Comparison of ENCODE assay signal across 11 cellular contexts in genomic region chr6:155628315-155628714, GRCh38.
DNase-seq lines count a peak whose midpoint lies in the region; ATAC-seq and TF ChIP-seq lines count a peak whose summit lies in the region.
"Had no signal": no experiment of that assay in that cellular context is flagged by ENCODE, and none has a peak within 500 bp of the region (broad histone marks: within the 10 kb centered on the region; RNA-seq: fewer than 3 reads in every experiment).

No MANE protein-coding gene starts in this region.

- BruUV-seq in OCI-LY7 (replicated peaks; lab: Mats Ljungman, UMichigan), result no TSS peak

- no peaks in the 10 kb centered on the region for H3K79me1 ChIP-seq in mesenchymal stem cell (replicated peaks; ENCODE audit: low read length, poor library complexity, severe bottlenecking)

- no peaks in the 10 kb centered on the region for H3K4me1 ChIP-seq in OCI-LY7 (ENCODE audit: insufficient read depth, low read length, poor library complexity, severe bottlenecking)
- no peaks in the 10 kb centered on the region for H3K4me1 ChIP-seq in mesenchymal stem cell (ENCODE audit: control insufficient read depth, insufficient read depth, low read depth, low read length)
- H3K4me1 ChIP-seq in aorta (ENCODE audit: control insufficient read depth in 1 of 2, insufficient read depth in 2 of 2, low read length in 2 of 2), result no peaks in the 10 kb centered on the region
- H3K4me1 ChIP-seq: gastroesophageal sphincter had no signal

- no peak overlapping the region for H4K8ac ChIP-seq in mesenchymal stem cell (ENCODE audit: low read length)

- no peak overlapping the region for H3K4me2 ChIP-seq in OCI-LY7 (ENCODE audit: low read length)
- H3K4me2 ChIP-seq in mesenchymal stem cell (ENCODE audit: low read length, poor library complexity, severe bottlenecking), result no peak overlapping the region

- H4K91ac ChIP-seq in mesenchymal stem cell (ENCODE audit: low read length), result no peak overlapping the region

- H3K18ac ChIP-seq in mesenchymal stem cell (ENCODE audit: low read depth in 1 of 2, low read length in 2 of 2), result no peak overlapping the region

- H3K9ac ChIP-seq in mesenchymal stem cell (ENCODE audit: low read length), result no peak overlapping the region

- H3K4me3 ChIP-seq in OCI-LY7 (ENCODE audit: low read depth, low read length, poor library complexity, severe bottlenecking) (no peak overlapping the region), mesenchymal stem cell (ENCODE audit: insufficient read depth in 1 of 2, low read depth in 1 of 2, low read length in 2 of 2) (no peak overlapping the region), H7 (ENCODE audit: insufficient read depth, low read depth, low read length) (no peak overlapping the region), aorta (ENCODE audit: low read length in 2 of 2) (no peak overlapping the region)
- H3K4me3 ChIP-seq: cardiac muscle cell, gastroesophageal sphincter had no signal

- H4K20me1 ChIP-seq in OCI-LY7 (ENCODE audit: insufficient read depth, low read length), result no peaks in the 10 kb centered on the region

- WGBS in mesenchymal stem cell, result 93% methylated on average over 7 of the region's 7 CpGs
- 82 to 84% methylated on average over 7 of the region's 7 CpGs for WGBS in aorta, 2 donors

- H2BK5ac ChIP-seq in mesenchymal stem cell (ENCODE audit: low read depth, low read length, poor library complexity, severe bottlenecking), result no peak overlapping the region

- no peak for TF ChIP-seq CTCF in OCI-LY7 (conservative IDR thresholded peaks at IDR 0.05; ENCODE audit: low read length)

- H3K14ac ChIP-seq in mesenchymal stem cell (ENCODE audit: low read length in 2 of 2), result no peak overlapping the region

- H2AK5ac ChIP-seq in mesenchymal stem cell (ENCODE audit: low read length, severe bottlenecking), result no peak overlapping the region

- H3K9me3 ChIP-seq in OCI-LY7 (ENCODE audit: low read length) (no peaks in the 10 kb centered on the region), mesenchymal stem cell (ENCODE audit: control insufficient read depth, low read length) (peaks cover 4% of the 10 kb centered on the region), aorta (ENCODE audit: control insufficient read depth, low read length) (no peaks in the 10 kb centered on the region)
- H3K9me3 ChIP-seq: gastroesophageal sphincter had no signal

- no peak overlapping the region for H3K4ac ChIP-seq in mesenchymal stem cell (ENCODE audit: low read depth in 1 of 2, low read length in 2 of 2)

- H3K36me3 ChIP-seq in OCI-LY7 (ENCODE audit: insufficient read depth, low read length) (no peaks in the 10 kb centered on the region), mesenchymal stem cell (ENCODE audit: control insufficient read depth in 1 of 2, insufficient read depth in 2 of 2, low read depth in 1 of 2, low read length in 2 of 2) (no peaks in the 10 kb centered on the region), H7 (replicated peaks; ENCODE audit: control insufficient read depth, insufficient read depth, low read length) (no peaks in the 10 kb centered on the region), aorta (ENCODE audit: control insufficient read depth in 1 of 2, insufficient read depth in 2 of 2, low read length in 1 of 2) (no peaks in the 10 kb centered on the region)
- H3K36me3 ChIP-seq: cardiac muscle cell, gastroesophageal sphincter had no signal

- no peak overlapping the region for H2BK120ac ChIP-seq in mesenchymal stem cell (ENCODE audit: low read depth, low read length)

- CTCF ChIA-PET in OCI-LY7 (lab: Charles Lee; ENCODE audit: unreplicated experiment), result interaction anchor here (0.7 kb wide), 1 partner anchor 878 kb away, joined by 7 read pairs; no protein-coding TSS in a partner anchor

- peak; percentile 5 for DNase-seq in OCI-LY7 (ENCODE audit: low spot score)
- peak; percentile 50 for DNase-seq in stimulated activated CD4-positive, alpha-beta T cell treated with anti-CD3 and anti-CD28 coated beads, Interleukin-4, amount 100 ng/mL, for 24 hours
- no peak for DNase-seq in mesenchymal stem cell
- no peak for DNase-seq in H7
- no peak for DNase-seq in GM03348 (ENCODE audit: low spot score)
- no peak for DNase-seq in aorta
- DNase-seq: NCI-H2081 had no signal

- no peak overlapping the region for H2BK15ac ChIP-seq in mesenchymal stem cell (ENCODE audit: low read depth, poor library complexity, severe bottlenecking)

- H3K27ac ChIP-seq in OCI-LY7 (ENCODE audit: low read depth, low read length, poor library complexity, severe bottlenecking) (no peak overlapping the region), mesenchymal stem cell (ENCODE audit: low read length, poor library complexity, severe bottlenecking) (no peak overlapping the region), aorta (ENCODE audit: low read depth in 1 of 2, low read length in 2 of 2) (no peak overlapping the region)
- H3K27ac ChIP-seq: cardiac muscle cell, gastroesophageal sphincter had no signal

- H3K9me2 ChIP-seq in OCI-LY7 (ENCODE audit: insufficient read depth, low read length), result no peaks in the 10 kb centered on the region

- H2BK12ac ChIP-seq in mesenchymal stem cell (ENCODE audit: low read length in 2 of 2), result no peak overlapping the region

- H3K27me3 ChIP-seq in mesenchymal stem cell (ENCODE audit: control insufficient read depth in 1 of 2, insufficient read depth in 1 of 2, low read length in 2 of 2) (no peaks in the 10 kb centered on the region), H7 (ENCODE audit: control insufficient read depth, insufficient read depth, low read length) (no peaks in the 10 kb centered on the region), aorta (ENCODE audit: control insufficient read depth in 1 of 2, insufficient read depth in 2 of 2, low read length in 1 of 2) (no peaks in the 10 kb centered on the region)
- H3K27me3 ChIP-seq: cardiac muscle cell, gastroesophageal sphincter had no signal

- H3K79me2 ChIP-seq in OCI-LY7 (ENCODE audit: insufficient read depth, low read depth, low read length), result no peaks in the 10 kb centered on the region

- POLR2A ChIA-PET in OCI-LY7 (lab: Charles Lee), result interaction anchor here (0.7 to 1.2 kb wide), 2 partner anchors 21 to 259 kb away, joined by 3 to 4 read pairs; no protein-coding TSS in a partner anchor

- ATAC-seq in GM18870 (IDR thresholded peaks at IDR 0.05; ENCODE audit: unreplicated experiment), result peak; percentile 90
- ATAC-seq in GM21825 (IDR thresholded peaks at IDR 0.05; ENCODE audit: unreplicated experiment), result peak; percentile 78
- ATAC-seq in aorta (ENCODE audit: low FRiP score), result no peak
- ATAC-seq: gastroesophageal sphincter had no signal

- H2AFZ ChIP-seq in OCI-LY7 (ENCODE audit: low read length), result peak overlapping the region; percentile 65; the same call in 1 of the 2 replicates
- no peak overlapping the region for H2AFZ ChIP-seq in mesenchymal stem cell (ENCODE audit: low read depth, low read length)

- intact Hi-C loops in OCI-LY7 (cut with micrococcal nuclease; ENCODE audit: unreplicated experiment) (no loop called here), aorta (cut with DNase I) (no loop called here)

- H3K23ac ChIP-seq in mesenchymal stem cell (ENCODE audit: low read length in 2 of 2), result no peak overlapping the region

Comparison
In these comparisons a context has a peak if more than half of its experiments do, and no peak if none do; other contexts are left out.
1. DNase-seq: peak in OCI-LY7 (single experiment) and stimulated activated CD4-positive, alpha-beta T cell treated with anti-CD3 and anti-CD28 coated beads, Interleukin-4, amount 100 ng/mL, for 24 hours (single experiment); none in mesenchymal stem cell (single experiment), H7 (single experiment), GM03348 (single experiment) and aorta (0 of 2).